ENCODE assay signal across 1 cellular context in genomic region chr2:161995553-161996016, GRCh38.
TF ChIP-seq lines count a peak whose summit lies in the region.

No MANE protein-coding gene starts in this region.

TF ChIP-seq in HepG2, 621 proteins besides CTCF, POLR2A, EP300 and RAD21 (continued from another document and continues in another):
- TF ChIP-seq PRDM4 (CRISPR knock-in tag; IDR thresholded peaks at IDR 0.05; ENCODE audit: borderline replicate concordance) (no peak), ZNF614 (CRISPR knock-in tag; IDR thresholded peaks at IDR 0.05; ENCODE audit: borderline replicate concordance) (no peak), KDM1A (CRISPR knock-in tag; IDR thresholded peaks at IDR 0.05) (no peak), ZNF75D (CRISPR knock-in tag; IDR thresholded peaks at IDR 0.05; ENCODE audit: borderline replicate concordance) (no peak), AKNA (CRISPR knock-in tag; IDR thresholded peaks at IDR 0.05; ENCODE audit: borderline replicate concordance) (no peak), ZNF576 (CRISPR knock-in tag; IDR thresholded peaks at IDR 0.05) (no peak), ESRRA (CRISPR knock-in tag; IDR thresholded peaks at IDR 0.05; ENCODE audit: low read depth) (no peak), ZBTB37 (CRISPR knock-in tag; IDR thresholded peaks at IDR 0.05) (no peak), TBX3 (IDR thresholded peaks at IDR 0.05; ENCODE audit: borderline replicate concordance) (0 out of 2 replicates have a peak, but pooled peaks have one; percentile 11), ZNF430 (CRISPR knock-in tag; IDR thresholded peaks at IDR 0.05) (no peak), MIER2 (CRISPR knock-in tag; IDR thresholded peaks at IDR 0.05) (no peak), ETS1 (CRISPR knock-in tag; IDR thresholded peaks at IDR 0.05) (no peak), NCOA5 (CRISPR knock-in tag; IDR thresholded peaks at IDR 0.05) (no peak), AHR (CRISPR knock-in tag; IDR thresholded peaks at IDR 0.05) (no peak), NCOA1 (CRISPR knock-in tag; IDR thresholded peaks at IDR 0.05) (no peak), GFI1 (CRISPR knock-in tag; IDR thresholded peaks at IDR 0.05; ENCODE audit: borderline replicate concordance) (no peak), TEF (CRISPR knock-in tag; IDR thresholded peaks at IDR 0.05) (no peak), JARID2 (CRISPR knock-in tag; IDR thresholded peaks at IDR 0.05; ENCODE audit: insufficient replicate concordance) (no peak), NPAS2 (CRISPR knock-in tag; IDR thresholded peaks at IDR 0.05; ENCODE audit: borderline replicate concordance) (no peak), RBM22 (optimal IDR thresholded peaks at IDR 0.05; ENCODE audit: low read length) (no peak), SAP130 (CRISPR knock-in tag; IDR thresholded peaks at IDR 0.05; ENCODE audit: low read depth) (peak; percentile 56), PHF21A (CRISPR knock-in tag; IDR thresholded peaks at IDR 0.05) (no peak), CAMTA2 (CRISPR knock-in tag; IDR thresholded peaks at IDR 0.05; ENCODE audit: borderline replicate concordance) (no peak), FOXJ3 (CRISPR knock-in tag; IDR thresholded peaks at IDR 0.05; ENCODE audit: borderline replicate concordance) (0 out of 2 replicates have a peak, but pooled peaks have one; percentile 41), ZNF598 (CRISPR knock-in tag; IDR thresholded peaks at IDR 0.05; ENCODE audit: borderline replicate concordance) (no peak), ZFYVE20 (CRISPR knock-in tag; IDR thresholded peaks at IDR 0.05; ENCODE audit: borderline replicate concordance, low read depth) (no peak), ZNF724P (CRISPR knock-in tag; IDR thresholded peaks at IDR 0.05; ENCODE audit: borderline replicate concordance) (no peak), BRD4 (CRISPR knock-in tag; IDR thresholded peaks at IDR 0.05) (no peak), ZNF747 (CRISPR knock-in tag; IDR thresholded peaks at IDR 0.05; ENCODE audit: borderline replicate concordance) (no peak), STAG1 (CRISPR knock-in tag; IDR thresholded peaks at IDR 0.05) (no peak), ZNF44 (CRISPR knock-in tag; IDR thresholded peaks at IDR 0.05) (no peak), TFDP2 (CRISPR knock-in tag; IDR thresholded peaks at IDR 0.05) (no peak), HNRNPL (IDR thresholded peaks at IDR 0.05; ENCODE audit: low read depth, low read length) (no peak), TAF1 (CRISPR knock-in tag; IDR thresholded peaks at IDR 0.05) (no peak), ZNF382 (CRISPR knock-in tag; IDR thresholded peaks at IDR 0.05; ENCODE audit: borderline replicate concordance) (no peak), RARG (CRISPR knock-in tag; IDR thresholded peaks at IDR 0.05; ENCODE audit: low read depth) (no peak), ATF3 (CRISPR knock-in tag; IDR thresholded peaks at IDR 0.05) (no peak), FOSL1 (CRISPR knock-in tag; IDR thresholded peaks at IDR 0.05; ENCODE audit: borderline replicate concordance) (no peak), ZNF333 (CRISPR knock-in tag; IDR thresholded peaks at IDR 0.05; ENCODE audit: borderline replicate concordance) (no peak), HDAC2 (CRISPR knock-in tag; IDR thresholded peaks at IDR 0.05) (peak; percentile 27; the same call in 1 of the 2 replicates), ZNF660 (CRISPR knock-in tag; IDR thresholded peaks at IDR 0.05; ENCODE audit: borderline replicate concordance, low read depth) (no peak), KLF11 (CRISPR knock-in tag; IDR thresholded peaks at IDR 0.05) (no peak)
- TF ChIP-seq, protein P1, sequence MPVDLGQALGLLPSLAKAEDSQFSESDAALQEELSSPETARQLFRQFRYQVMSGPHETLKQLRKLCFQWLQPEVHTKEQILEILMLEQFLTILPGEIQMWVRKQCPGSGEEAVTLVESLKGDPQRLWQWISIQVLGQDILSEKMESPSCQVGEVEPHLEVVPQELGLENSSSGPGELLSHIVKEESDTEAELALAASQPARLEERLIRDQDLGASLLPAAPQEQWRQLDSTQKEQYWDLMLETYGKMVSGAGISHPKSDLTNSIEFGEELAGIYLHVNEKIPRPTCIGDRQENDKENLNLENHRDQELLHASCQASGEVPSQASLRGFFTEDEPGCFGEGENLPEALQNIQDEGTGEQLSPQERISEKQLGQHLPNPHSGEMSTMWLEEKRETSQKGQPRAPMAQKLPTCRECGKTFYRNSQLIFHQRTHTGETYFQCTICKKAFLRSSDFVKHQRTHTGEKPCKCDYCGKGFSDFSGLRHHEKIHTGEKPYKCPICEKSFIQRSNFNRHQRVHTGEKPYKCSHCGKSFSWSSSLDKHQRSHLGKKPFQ (CRISPR knock-in tag; IDR thresholded peaks at IDR 0.05; ENCODE audit: insufficient replicate concordance) = no peak
- TF ChIP-seq, protein P2, sequence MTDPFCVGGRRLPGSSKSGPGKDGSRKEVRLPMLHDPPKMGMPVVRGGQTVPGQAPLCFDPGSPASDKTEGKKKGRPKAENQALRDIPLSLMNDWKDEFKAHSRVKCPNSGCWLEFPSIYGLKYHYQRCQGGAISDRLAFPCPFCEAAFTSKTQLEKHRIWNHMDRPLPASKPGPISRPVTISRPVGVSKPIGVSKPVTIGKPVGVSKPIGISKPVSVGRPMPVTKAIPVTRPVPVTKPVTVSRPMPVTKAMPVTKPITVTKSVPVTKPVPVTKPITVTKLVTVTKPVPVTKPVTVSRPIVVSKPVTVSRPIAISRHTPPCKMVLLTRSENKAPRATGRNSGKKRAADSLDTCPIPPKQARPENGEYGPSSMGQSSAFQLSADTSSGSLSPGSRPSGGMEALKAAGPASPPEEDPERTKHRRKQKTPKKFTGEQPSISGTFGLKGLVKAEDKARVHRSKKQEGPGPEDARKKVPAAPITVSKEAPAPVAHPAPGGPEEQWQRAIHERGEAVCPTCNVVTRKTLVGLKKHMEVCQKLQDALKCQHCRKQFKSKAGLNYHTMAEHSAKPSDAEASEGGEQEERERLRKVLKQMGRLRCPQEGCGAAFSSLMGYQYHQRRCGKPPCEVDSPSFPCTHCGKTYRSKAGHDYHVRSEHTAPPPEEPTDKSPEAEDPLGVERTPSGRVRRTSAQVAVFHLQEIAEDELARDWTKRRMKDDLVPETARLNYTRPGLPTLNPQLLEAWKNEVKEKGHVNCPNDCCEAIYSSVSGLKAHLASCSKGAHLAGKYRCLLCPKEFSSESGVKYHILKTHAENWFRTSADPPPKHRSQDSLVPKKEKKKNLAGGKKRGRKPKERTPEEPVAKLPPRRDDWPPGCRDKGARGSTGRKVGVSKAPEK (CRISPR knock-in tag; IDR thresholded peaks at IDR 0.05; ENCODE audit: borderline replicate concordance) = no peak
- TF ChIP-seq, protein P3, sequence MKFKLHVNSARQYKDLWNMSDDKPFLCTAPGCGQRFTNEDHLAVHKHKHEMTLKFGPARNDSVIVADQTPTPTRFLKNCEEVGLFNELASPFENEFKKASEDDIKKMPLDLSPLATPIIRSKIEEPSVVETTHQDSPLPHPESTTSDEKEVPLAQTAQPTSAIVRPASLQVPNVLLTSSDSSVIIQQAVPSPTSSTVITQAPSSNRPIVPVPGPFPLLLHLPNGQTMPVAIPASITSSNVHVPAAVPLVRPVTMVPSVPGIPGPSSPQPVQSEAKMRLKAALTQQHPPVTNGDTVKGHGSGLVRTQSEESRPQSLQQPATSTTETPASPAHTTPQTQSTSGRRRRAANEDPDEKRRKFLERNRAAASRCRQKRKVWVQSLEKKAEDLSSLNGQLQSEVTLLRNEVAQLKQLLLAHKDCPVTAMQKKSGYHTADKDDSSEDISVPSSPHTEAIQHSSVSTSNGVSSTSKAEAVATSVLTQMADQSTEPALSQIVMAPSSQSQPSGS (CRISPR knock-in tag; IDR thresholded peaks at IDR 0.05) = peak; percentile 39; the same call in 1 of the 2 replicates
